Comparison of ENCODE assay signal across 8 cellular contexts in genomic region chr9:83920942-83921707, GRCh38. TPM values are rescaled to one million over a fixed set of nuclear protein-coding genes. Genes with fewer than 3 reads are reported as not detected.
DNase-seq lines count a peak whose midpoint lies in the region; ATAC-seq and TF ChIP-seq lines count a peak whose summit lies in the region.

KIF27 (minus strand) TSS chr9:83921432; CDS start chr9:83915591, 5,841 bp downstream.

- WGBS in lower leg skin, 2 donors = 2% methylated on average over 16 to 53 of the region's 91 CpGs

- DNase-seq in CD8-positive, alpha-beta T cell = peak; percentile 93 to 98 (median 95)
- DNase-seq in NCI-H82 (lab: John Stamatoyannopoulos, UW) (peak; percentile 96), dorsolateral prefrontal cortex (peak; percentile 95 to 99 (median 98)), lower leg skin (ENCODE audit: low spot score in 2 of 2) (peak; percentile 97 to 100)
- peak; percentile 99 for DNase-seq in activated CD4-positive, alpha-beta memory T cell treated with anti-CD3 and anti-CD28 coated beads for 36 hours
- peak; percentile 90 to 98 for DNase-seq in stimulated activated CD4-positive, alpha-beta T cell treated with anti-CD3 and anti-CD28 coated beads, Interleukin-4, amount 100 ng/mL, for 4 hours

- H3K36me3 ChIP-seq in CD8-positive, alpha-beta T cell (ENCODE audit: insufficient read depth, low read length) = no peaks in the 10 kb centered on the region

- H3K4me1 Mint-ChIP-seq in CD8-positive, alpha-beta T cell (ENCODE audit: low read depth) = peaks cover 15% of the 10 kb centered on the region
- H3K4me1 Mint-ChIP-seq in activated CD4-positive, alpha-beta memory T cell treated with anti-CD3 and anti-CD28 coated beads for 36 hours (ENCODE audit: low read depth) = peaks cover 10% of the 10 kb centered on the region

- no peaks in the 10 kb centered on the region for H3K36me3 Mint-ChIP-seq in CD8-positive, alpha-beta T cell
- H3K36me3 Mint-ChIP-seq in activated CD4-positive, alpha-beta memory T cell treated with anti-CD3 and anti-CD28 coated beads for 36 hours = no peaks in the 10 kb centered on the region

- peak within 1 kb of the TSS; percentile 92 for H3K27ac ChIP-seq in CD8-positive, alpha-beta T cell (ENCODE audit: low read depth, low read length)
- H3K27ac ChIP-seq in dorsolateral prefrontal cortex = peak within 1 kb of the TSS in 57 of 59 donors; percentile 16 to 92 (median 81)

- CTCF ChIA-PET in CD8-positive, alpha-beta T cell (lab: Charles Lee) = interaction anchor here (0.7 to 1.6 kb wide), 7 partner anchors 35 to 299 kb away, joined by 3 to 5 read pairs (median 3); partner anchors contain the start of genes HNRNPK and RMI1
- CTCF ChIA-PET in activated CD4-positive, alpha-beta memory T cell treated with anti-CD3 and anti-CD28 coated beads for 36 hours (lab: Charles Lee) = interaction anchor here (0.6 to 2.7 kb wide), 17 partner anchors 9 to 437 kb away, joined by 3 to 12 read pairs (median 4); partner anchors contain the start of genes HNRNPK, IDNK and RMI1

- peak within 1 kb of the TSS; percentile 86 for H3K4me3 ChIP-seq in CD8-positive, alpha-beta T cell (ENCODE audit: low read depth, low read length)
- H3K4me3 ChIP-seq in dorsolateral prefrontal cortex (peak within 1 kb of the TSS; percentile 56 to 93 (median 80)), lower leg skin (ENCODE audit: low read depth, poor library complexity, severe bottlenecking) (peak within 1 kb of the TSS; percentile 90)

- ATAC-seq in CD8-positive, alpha-beta T cell = peak; percentile 84
- ATAC-seq in GM19452 (IDR thresholded peaks at IDR 0.05; ENCODE audit: unreplicated experiment) (peak; percentile 91), HG03575 (IDR thresholded peaks at IDR 0.05; ENCODE audit: extremely low read depth, insufficient number of reproducible peaks, low FRiP score, unreplicated experiment) (peak; percentile 68)

- H3K27me3 ChIP-seq in CD8-positive, alpha-beta T cell (ENCODE audit: insufficient read depth, low read length) = no peaks in the 10 kb centered on the region
- H3K27me3 ChIP-seq in dorsolateral prefrontal cortex = no peaks in the 10 kb centered on the region

- H3K27ac Mint-ChIP-seq in CD8-positive, alpha-beta T cell = peak within 1 kb of the TSS; percentile 97
- H3K27ac Mint-ChIP-seq in activated CD4-positive, alpha-beta memory T cell treated with anti-CD3 and anti-CD28 coated beads for 36 hours = peak within 1 kb of the TSS; percentile 91

- intact Hi-C loops in CD8-positive, alpha-beta T cell (cut with DNase I, micrococcal nuclease) = loop anchor here (1.0 to 5.0 kb wide), 12 partner anchors 35 to 1821 kb away; partner anchors contain the start of genes HNRNPK (in 2 of the 2), RMI1 (in 2 of the 2), AGTPBP1 (in 1 of the 2) and GKAP1 (in 1 of the 2)
- intact Hi-C loops in activated CD4-positive, alpha-beta memory T cell treated with anti-CD3 and anti-CD28 coated beads for 36 hours (cut with micrococcal nuclease) = loop anchor here (1.0 kb wide), 7 partner anchors 35 to 394 kb away; partner anchors contain the start of genes GKAP1, HNRNPK, IDNK and RMI1
- intact Hi-C loops in dorsolateral prefrontal cortex (cut with DNase I) (loop anchor here (1.0 to 5.0 kb wide), 5 partner anchors 59 to 341 kb away; partner anchors contain the start of genes HNRNPK (in 2 of the 2), RMI1 (in 2 of the 2), IDNK (in 1 of the 2) and UBQLN1 (in 1 of the 2)), lower leg skin (cut with DNase I; ENCODE audit: low total_unique reads) (no loop called here)

- TF ChIP-seq CTCF in CD8-positive, alpha-beta T cell (IDR thresholded peaks at IDR 0.05) = peak; percentile 58
- TF ChIP-seq CTCF in dorsolateral prefrontal cortex (IDR thresholded peaks at IDR 0.05 in 54 of 56, conservative IDR thresholded peaks at IDR 0.05 in 2 of 56; ENCODE audit: low read depth in 1 of 56, partially characterized antibody in 56 of 56) (peak in 51 of 56 donors; percentile 1 to 64 (median 35)), lower leg skin (IDR thresholded peaks at IDR 0.05) (no peak)

- H3K9me3 Mint-ChIP-seq in CD8-positive, alpha-beta T cell = no peaks in the 10 kb centered on the region
- H3K9me3 Mint-ChIP-seq in activated CD4-positive, alpha-beta memory T cell treated with anti-CD3 and anti-CD28 coated beads for 36 hours = no peaks in the 10 kb centered on the region

- peak in 1 of 2 donors; percentile 3 for TF ChIP-seq POLR2A in lower leg skin (IDR thresholded peaks at IDR 0.05)

- peaks cover 8% of the 10 kb centered on the region for H3K4me1 ChIP-seq in CD8-positive, alpha-beta T cell (ENCODE audit: insufficient read depth, low read length)

- H3K4me3 Mint-ChIP-seq in CD8-positive, alpha-beta T cell = peak within 1 kb of the TSS; percentile 96
- peak within 1 kb of the TSS; percentile 80 for H3K4me3 Mint-ChIP-seq in activated CD4-positive, alpha-beta memory T cell treated with anti-CD3 and anti-CD28 coated beads for 36 hours

- H3K27me3 Mint-ChIP-seq in CD8-positive, alpha-beta T cell (ENCODE audit: low read depth) = no peaks in the 10 kb centered on the region
- no peaks in the 10 kb centered on the region for H3K27me3 Mint-ChIP-seq in activated CD4-positive, alpha-beta memory T cell treated with anti-CD3 and anti-CD28 coated beads for 36 hours

- POLR2A ChIA-PET in CD8-positive, alpha-beta T cell (lab: Charles Lee) = interaction anchor here (0.7 to 3.5 kb wide), 5 partner anchors 9 to 298 kb away, joined by 3 to 28 read pairs (median 7); partner anchors contain the start of genes HNRNPK, IDNK, RMI1 and UBQLN1
- POLR2A ChIA-PET in activated CD4-positive, alpha-beta memory T cell treated with anti-CD3 and anti-CD28 coated beads for 36 hours (lab: Charles Lee) = interaction anchor here (0.7 to 2.9 kb wide), 9 partner anchors 8 to 372 kb away, joined by 3 to 18 read pairs (median 4); partner anchors contain the start of genes HNRNPK, IDNK, RMI1 and UBQLN1

- H3K9me3 ChIP-seq in CD8-positive, alpha-beta T cell (ENCODE audit: low read length) = no peaks in the 10 kb centered on the region

RNA-seq across cellular contexts. Expression of gene KIF27, which starts in this region (rescaled TPM):
- total RNA-seq in CD8-positive, alpha-beta T cell = 1 to 10 TPM; 2.9 to 3.8 TPM
- 1 to 10 TPM; 2.6 to 3.0 TPM for total RNA-seq in activated CD4-positive, alpha-beta memory T cell treated with anti-CD3 and anti-CD28 coated beads for 36 hours
- 10 to 100 TPM in 111 of 120 experiments, 1 to 10 TPM in 9; 6.9 to 17.8 (median 12.2) TPM for total RNA-seq in dorsolateral prefrontal cortex
- 1 to 10 TPM; 3.4 to 6.3 (median 5.4) TPM for total RNA-seq in lower leg skin

Comparison
In these comparisons a context has a peak if more than half of its experiments do, and no peak if none do; other contexts are left out.
1. Peak in every context shown above with its lines: DNase-seq, ATAC-seq, H3K4me3 ChIP-seq and H3K27ac ChIP-seq.
2. CTCF ChIP-seq: peak in CD8-positive, alpha-beta T cell (single experiment) and dorsolateral prefrontal cortex (51 of 56); none in lower leg skin (0 of 3).